ENCODE assay signal across 24 cellular contexts in the genomic region with DNA sequence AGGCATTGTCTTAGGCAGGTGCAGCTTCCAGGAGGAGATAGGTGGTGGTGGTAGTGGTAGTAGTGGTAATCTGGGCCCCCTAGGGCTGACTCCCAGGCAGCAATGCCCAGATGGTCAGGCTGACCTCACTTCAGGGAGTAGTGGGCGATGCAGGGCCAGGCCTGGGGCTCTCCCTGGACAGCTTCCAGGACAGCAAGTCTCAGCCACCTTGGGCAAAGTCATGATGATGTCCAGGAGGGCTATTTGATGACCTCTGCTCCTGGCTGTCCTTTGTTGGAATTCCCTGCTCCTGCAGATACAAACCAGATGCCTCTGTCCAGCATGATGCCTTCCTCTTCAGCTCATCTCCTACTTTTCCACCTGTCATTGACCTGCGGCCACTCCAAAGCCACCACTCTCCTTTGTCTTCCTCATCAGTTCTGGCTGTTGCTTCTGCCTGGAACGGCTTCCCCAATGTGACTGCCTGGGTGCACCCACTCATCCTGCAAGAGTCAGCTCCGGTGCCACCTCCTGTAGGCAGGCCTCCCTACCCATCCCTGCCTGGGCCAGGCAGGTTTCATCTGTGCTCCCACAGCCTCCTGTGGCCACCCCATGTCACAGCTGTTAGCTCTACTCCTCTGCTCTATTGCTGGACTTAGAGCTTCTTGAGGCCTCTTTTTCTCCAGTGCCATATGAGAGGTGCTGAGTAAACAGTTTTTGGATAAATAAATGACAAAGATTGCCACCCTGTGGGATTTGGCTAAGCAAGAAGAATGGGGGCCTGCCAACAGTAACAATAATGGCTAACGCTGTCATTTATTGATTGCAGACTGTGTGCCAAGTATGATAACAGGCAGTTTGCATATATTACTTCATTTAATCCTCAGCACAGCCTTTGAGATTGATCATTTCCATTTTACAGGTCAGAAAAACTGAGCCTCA.
DNase-seq lines count a peak whose midpoint lies in the region; ATAC-seq, FAIRE-seq and TF ChIP-seq lines count a peak whose summit lies in the region.
"Had no signal": no experiment of that assay in that cellular context is flagged by ENCODE, and none has a peak within 500 bp of the region (broad histone marks: within the 10 kb centered on the region; RNA-seq: fewer than 3 reads in every experiment).

No MANE protein-coding gene starts in this region.

- no peaks in the 10 kb centered on the region for H3F3A ChIP-seq in SK-N-SH (replicated peaks; ENCODE audit: insufficient read depth)

- H3K79me2 ChIP-seq in SK-N-SH (ENCODE audit: insufficient read depth) (no peaks in the 10 kb centered on the region), K562 (ENCODE audit: control insufficient read depth, insufficient read depth, low read length) (no peaks in the 10 kb centered on the region)

- H4K20me1 ChIP-seq in SK-N-SH (ENCODE audit: insufficient read depth) (no peaks in the 10 kb centered on the region), K562 (replicated peaks; ENCODE audit: control insufficient read depth, insufficient read depth, low read length) (no peaks in the 10 kb centered on the region; the same call in 1 of the 2 replicates)

- TF ChIP-seq CTCF in SK-N-SH (IDR thresholded peaks at IDR 0.05) (no peak), K562 (IDR thresholded peaks at IDR 0.05 in 2 of 3, conservative IDR thresholded peaks at IDR 0.05 in 1 of 3; ENCODE audit: insufficient read depth in 2 of 3, low read depth in 1 of 3, low read length in 3 of 3) (no peak), spleen (IDR thresholded peaks at IDR 0.05 in 8 of 11, conservative IDR thresholded peaks at IDR 0.05 in 3 of 11) (no peak), GM13977 (IDR thresholded peaks at IDR 0.05; ENCODE audit: extremely low read depth, insufficient read depth, missing control alignments) (no peak)

- no peak for TF ChIP-seq RAD21 in SK-N-SH (IDR thresholded peaks at IDR 0.05; ENCODE audit: low read length)
- no peak for TF ChIP-seq RAD21 in K562 (CRISPR knock-in tag; conservative IDR thresholded peaks at IDR 0.05 in 1 of 2, IDR thresholded peaks at IDR 0.05 in 1 of 2)

- H3K36me3 ChIP-seq in SK-N-SH (replicated peaks in 1 of 2; ENCODE audit: control insufficient read depth in 1 of 2, insufficient read depth in 2 of 2, low read length in 1 of 2) (no peaks in the 10 kb centered on the region), K562 (ENCODE audit: control insufficient read depth, insufficient read depth, low read length) (no peaks in the 10 kb centered on the region), spleen (no peaks in the 10 kb centered on the region)

- peaks cover 0 to 54% of the 10 kb centered on the region in 2 experiments; a peak in 2 of 4 replicates for H3K4me1 ChIP-seq in SK-N-SH (ENCODE audit: control insufficient read depth in 1 of 2, insufficient read depth in 2 of 2, low read depth in 1 of 2, low read length in 1 of 2)
- no peaks in the 10 kb centered on the region for H3K4me1 ChIP-seq in K562 (replicated peaks in 1 of 2; ENCODE audit: control insufficient read depth in 2 of 2, insufficient read depth in 2 of 2, low read length in 2 of 2)
- no peaks in the 10 kb centered on the region for H3K4me1 ChIP-seq in spleen

- no peaks in the 10 kb centered on the region for H3K9me2 ChIP-seq in SK-N-SH

- TSS peak; percentile 87 for BruUV-seq in K562 (replicated peaks; lab: Mats Ljungman, UMichigan)

- DNase-seq in SK-N-SH (peak; percentile 34), NCI-H69 (lab: John Stamatoyannopoulos, UW) (peak; percentile 33), K562 (ENCODE audit: extremely low read depth in 1 of 4, low spot score in 3 of 4) (no peak), spleen (peak; percentile 53), GM13977 (ENCODE audit: low spot score) (no peak)
- DNase-seq: 8988T; AML-193; C1 segment of cervical spinal cord; Calu3; CD8-positive, alpha-beta T cell; GDM1; KBM-7; NCI-H1092; NCI-H1436; NCI-H1930; NCI-H226; NCI-H524 treated with DMSO at 0.1 percent for 48 hours; Right ventricle myocardium superior; T-cell had no signal

- in situ Hi-C loops in K562 (cut with MboI) (no loop called here), GM13977 (cut with MboI; ENCODE audit: low pct_unique_long_range_greater_than_20kb, low sequenced_read_pairs, unreplicated experiment) (no loop called here)

- TF ChIP-seq POLR2A in K562 (conservative IDR thresholded peaks at IDR 0.05) (no peak), spleen (IDR thresholded peaks at IDR 0.05) (no peak)

- no peaks in the 10 kb centered on the region for H3K9me3 ChIP-seq in SK-N-SH
- no peaks in the 10 kb centered on the region for H3K9me3 ChIP-seq in K562 (replicated peaks; ENCODE audit: control insufficient read depth, insufficient read depth, low read depth, low read length)
- H3K9me3 ChIP-seq in spleen: no peaks in the 10 kb centered on the region

- ATAC-seq in SK-N-SH treated with all-trans-retinoic acid at 6 μM for 48 hours: no peak
- peak; percentile 43; the same call in 1 of the 3 replicates for ATAC-seq in K562
- ATAC-seq in GM21723 (IDR thresholded peaks at IDR 0.05; ENCODE audit: unreplicated experiment): no peak
- no peak for ATAC-seq in HG03039 (IDR thresholded peaks at IDR 0.05; ENCODE audit: unreplicated experiment)
- ATAC-seq: CD8-positive, alpha-beta T cell; GM23338; HCT116; T-cell had no signal

- H3K27me3 ChIP-seq in SK-N-SH (ENCODE audit: insufficient read depth) (peaks cover 15% of the 10 kb centered on the region; the same call in 1 of the 2 replicates), K562 (ENCODE audit: control insufficient read depth in 2 of 2, insufficient read depth in 2 of 2, low read length in 2 of 2) (peaks cover 3 to 22% of the 10 kb centered on the region in 2 experiments; a peak in 2 of 5 replicates), spleen (replicated peaks in 1 of 7) (no peaks in the 10 kb centered on the region)

- peak in 1 of 2 experiments; percentile 54; a peak in 1 of 4 replicates for TF ChIP-seq EP300 in SK-N-SH (IDR thresholded peaks at IDR 0.05; ENCODE audit: borderline replicate concordance in 1 of 2, low read depth in 1 of 2, low read length in 1 of 2)
- TF ChIP-seq EP300 in K562 (IDR thresholded peaks at IDR 0.05; ENCODE audit: low read length): no peak

- no peak overlapping the region for H3K9ac ChIP-seq in SK-N-SH
- H3K9ac ChIP-seq in K562 (ENCODE audit: insufficient read depth in 1 of 2, low read depth in 2 of 2, low read length in 2 of 2): peak overlapping the region in 1 of 2 experiments; percentile 36; a peak in 1 of 4 replicates

- no peak for FAIRE-seq in K562 (lab: Jason Lieb, UNC)

- 32% methylated on average over 4 of the region's 5 CpGs for WGBS in SK-N-SH (ENCODE audit: low lambda C conversion rate)
- WGBS in K562 (ENCODE audit: insufficient coverage, low coverage, missing lambda C conversion rate): 14% methylated on average over 5 of the region's 5 CpGs
- 78 to 87% (median 82%) methylated on average over 4 to 5 of the region's 5 CpGs for WGBS in spleen, 5 donors

- no peaks in the 10 kb centered on the region for H3K9me1 ChIP-seq in K562 (ENCODE audit: control insufficient read depth, insufficient read depth, low read length)

- intact Hi-C loops in K562 (cut with micrococcal nuclease): no loop called here
- intact Hi-C loops in spleen (cut with DNase I; ENCODE audit: low total_unique reads): no loop called here

- POLR2A ChIA-PET in SK-N-SH (lab: Yijun Ruan, JAX): interaction anchor here (1.2 to 1.8 kb wide), 3 partner anchors 10 to 122 kb away, joined by 3 to 17 read pairs (median 6); no protein-coding TSS in a partner anchor
- POLR2A ChIA-PET in K562 (lab: Yijun Ruan, JAX): interaction anchor here (0.5 to 1.0 kb wide), 3 partner anchors 12 to 163 kb away, joined by 3 read pairs; no protein-coding TSS in a partner anchor

- H2AFZ ChIP-seq in SK-N-SH (ENCODE audit: low read depth) (no peak overlapping the region), K562 (ENCODE audit: low read depth, low read length) (peak overlapping the region; percentile 84)
- H2AFZ ChIP-seq: GM23338 had no signal

- H3K4me2 ChIP-seq in SK-N-SH (no peak overlapping the region), K562 (ENCODE audit: insufficient read depth, low read length) (peak overlapping the region; percentile 64)
- H3K4me2 ChIP-seq: GM23338 had no signal

- CTCF ChIA-PET in SK-N-SH (lab: Yijun Ruan, JAX) (interaction anchor here (0.7 to 1.5 kb wide), 7 partner anchors 10 to 264 kb away, joined by 3 to 8 read pairs (median 4); partner anchors contain the start of gene NECTIN1), K562 (lab: Yijun Ruan, JAX; ENCODE audit: low intra/inter-chr PET ratio) (no interaction called here)

- peak overlapping the region in 1 of 2 experiments; percentile 45; a peak in 1 of 4 replicates for H3K27ac ChIP-seq in SK-N-SH (ENCODE audit: low read depth in 2 of 2, low read length in 1 of 2)
- no peak overlapping the region for H3K27ac ChIP-seq in K562 (ENCODE audit: extremely low read depth, low read depth, low read length)
- H3K27ac ChIP-seq in spleen: no peak overlapping the region

- no peak overlapping the region for H3K4me3 ChIP-seq in SK-N-SH (ENCODE audit: low read depth in 2 of 2, low read length in 1 of 2)
- H3K4me3 ChIP-seq in K562: peak overlapping the region; percentile 27
- H3K4me3 ChIP-seq in spleen: no peak overlapping the region
- H3K4me3 ChIP-seq: GM23338 had no signal

TF ChIP-seq in SK-N-SH, 30 proteins besides CTCF, POLR2A, EP300 and RAD21 (continues in another document):
- 0 out of 2 replicates have a peak, but pooled peaks have one; percentile 65 for TF ChIP-seq FOXJ3 (CRISPR knock-in tag; IDR thresholded peaks at IDR 0.05)
- TF ChIP-seq RCOR1 (IDR thresholded peaks at IDR 0.05; ENCODE audit: low read length): peak; percentile 63; the same call in 1 of the 2 replicates

TF ChIP-seq in SK-N-SH treated with all-trans-retinoic acid at 6 μM for 48 hours, 23 proteins besides CTCF, POLR2A, EP300 and RAD21 (continues in another document):
- TF ChIP-seq ZC3H10 (CRISPR knock-in tag; IDR thresholded peaks at IDR 0.05): no peak

TF ChIP-seq in K562, 482 proteins besides CTCF, POLR2A, EP300 and RAD21 (continues in another document):
- TF ChIP-seq MAFG (tag; conservative IDR thresholded peaks at IDR 0.05) (peak; percentile 41), MAFF (IDR thresholded peaks at IDR 0.05; ENCODE audit: low read length) (peak; percentile 9; the same call in 1 of the 2 replicates), ADNP (tag; IDR thresholded peaks at IDR 0.05) (no peak), NFYB (IDR thresholded peaks at IDR 0.05; ENCODE audit: extremely low read depth, insufficient read length) (no peak)
- TF ChIP-seq, protein P1, sequence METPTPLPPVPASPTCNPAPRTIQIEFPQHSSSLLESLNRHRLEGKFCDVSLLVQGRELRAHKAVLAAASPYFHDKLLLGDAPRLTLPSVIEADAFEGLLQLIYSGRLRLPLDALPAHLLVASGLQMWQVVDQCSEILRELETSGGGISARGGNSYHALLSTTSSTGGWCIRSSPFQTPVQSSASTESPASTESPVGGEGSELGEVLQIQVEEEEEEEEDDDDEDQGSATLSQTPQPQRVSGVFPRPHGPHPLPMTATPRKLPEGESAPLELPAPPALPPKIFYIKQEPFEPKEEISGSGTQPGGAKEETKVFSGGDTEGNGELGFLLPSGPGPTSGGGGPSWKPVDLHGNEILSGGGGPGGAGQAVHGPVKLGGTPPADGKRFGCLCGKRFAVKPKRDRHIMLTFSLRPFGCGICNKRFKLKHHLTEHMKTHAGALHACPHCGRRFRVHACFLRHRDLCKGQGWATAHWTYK (CRISPR knock-in tag; IDR thresholded peaks at IDR 0.05): no peak

Comparison
In these comparisons a context has a peak if more than half of its experiments do, and no peak if none do; other contexts are left out.
1. DNase-seq: peak in SK-N-SH (single experiment), NCI-H69 (single experiment) and spleen (single experiment); none in K562 (0 of 4) and GM13977 (single experiment).
2. Of the 27 proteins assayed by ChIP-seq in both K562 and SK-N-SH: peak only in K562: none; only in SK-N-SH: FOXJ3 and RCOR1; in both: none; in neither: 24; mixed calls (peak in some experiments, not most) for 1.